16 cellular contexts compared by ENCODE assay signal in the genomic region with DNA sequence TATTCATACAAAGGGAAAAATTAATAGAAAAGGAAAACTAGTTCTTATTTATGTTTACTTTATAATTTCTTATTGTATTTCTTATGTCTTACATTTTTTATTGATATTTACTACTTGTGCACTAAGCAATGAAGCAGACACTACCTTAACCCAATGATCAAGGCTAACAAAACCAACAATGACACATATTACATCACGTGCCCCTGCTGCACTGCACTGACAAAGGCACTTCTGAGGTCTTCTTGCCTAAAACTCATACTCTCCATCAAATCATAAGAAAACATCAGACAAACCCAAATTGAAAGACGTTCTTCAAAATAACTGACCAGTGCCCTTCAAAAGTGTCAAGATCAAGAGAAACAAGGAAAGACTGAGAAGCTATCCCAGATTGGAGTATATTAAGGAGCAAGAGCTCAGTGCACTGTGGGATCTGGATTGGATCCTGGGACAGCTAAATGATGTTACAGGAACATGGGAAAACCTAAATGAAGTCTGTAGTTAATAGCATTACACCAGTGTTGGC.
DNase-seq lines count a peak whose midpoint lies in the region; ATAC-seq and TF ChIP-seq lines count a peak whose summit lies in the region.
"Had no signal": no experiment of that assay in that cellular context is flagged by ENCODE, and none has a peak within 500 bp of the region (broad histone marks: within the 10 kb centered on the region; RNA-seq: fewer than 3 reads in every experiment).

No MANE protein-coding gene starts in this region.

- no peak for ATAC-seq in natural killer cell
- ATAC-seq in WTC11, result no peak
- ATAC-seq in GM21447 (IDR thresholded peaks at IDR 0.05; ENCODE audit: unreplicated experiment), result no peak

- TF ChIP-seq CTCF in RWPE1 (conservative IDR thresholded peaks at IDR 0.05; ENCODE audit: low read depth) (no peak), brain microvascular endothelial cell (IDR thresholded peaks at IDR 0.05; ENCODE audit: low read depth, low read length, missing control alignments) (no peak), natural killer cell (IDR thresholded peaks at IDR 0.05) (no peak), WTC11 (IDR thresholded peaks at IDR 0.05) (no peak)

- CTCF ChIA-PET in RWPE1 (lab: Yijun Ruan, JAX), result interaction anchor here (0.6 to 0.8 kb wide), 2 partner anchors 11 to 478 kb away, joined by 3 read pairs; no protein-coding TSS in a partner anchor
- CTCF ChIA-PET in WTC11 (lab: Charles Lee), result interaction anchor here (1.0 to 1.2 kb wide), 2 partner anchors 215 to 216 kb away, joined by 3 to 4 read pairs; no protein-coding TSS in a partner anchor

- H3K9me3 Mint-ChIP-seq in natural killer cell (no peaks in the 10 kb centered on the region), WTC11 (no peaks in the 10 kb centered on the region)
- H3K9me3 Mint-ChIP-seq: activated T-cell treated with anti-CD3 and anti-CD28 coated beads, Interleukin-2, amount 50 U/mL, for 4 hours had no signal

- H3K4me1 Mint-ChIP-seq in natural killer cell (peaks cover 20 to 23% of the 10 kb centered on the region in 2 donors), WTC11 (no peaks in the 10 kb centered on the region)

- DNase-seq in ELR (ENCODE audit: low read depth) (peak; percentile 45), RWPE1 (ENCODE audit: low spot score) (no peak), brain microvascular endothelial cell (no peak), natural killer cell (no peak), NCI-H1092 (lab: John Stamatoyannopoulos, UW) (no peak), WTC11 (ENCODE audit: low spot score) (no peak), dermis blood vessel endothelial cell (no peak)
- DNase-seq: DND-41, heart left ventricle, NCI-H2171, upper lobe of right lung, WERI-Rb-1 had no signal

- H3K27ac Mint-ChIP-seq in natural killer cell, result peak overlapping the region; percentile 88 to 95
- no peak overlapping the region for H3K27ac Mint-ChIP-seq in WTC11
- H3K27ac Mint-ChIP-seq: progenitor cell of endocrine pancreas had no signal

- H3K36me3 Mint-ChIP-seq in natural killer cell (no peaks in the 10 kb centered on the region), WTC11 (no peaks in the 10 kb centered on the region)

- in situ Hi-C loops in brain microvascular endothelial cell (cut with HindIII; ENCODE audit: low pct_ligation_motif_present, low sequenced_read_pairs), result no loop called here

- no peaks in the 10 kb centered on the region for H3K27me3 Mint-ChIP-seq in natural killer cell (ENCODE audit: low read depth in 2 of 2)
- H3K27me3 Mint-ChIP-seq in WTC11 (ENCODE audit: low read depth), result no peaks in the 10 kb centered on the region
- H3K27me3 Mint-ChIP-seq: progenitor cell of endocrine pancreas had no signal

- intact Hi-C loops in natural killer cell (cut with micrococcal nuclease), result loop anchor here (1.0 kb wide), 1 partner anchor 20 kb away; no protein-coding TSS in a partner anchor

- H3K27ac ChIP-seq in RWPE1, result peak overlapping the region; percentile 80
- peak overlapping the region; percentile 81 for H3K27ac ChIP-seq in brain microvascular endothelial cell
- H3K27ac ChIP-seq: heart left ventricle, SK-N-MC, upper lobe of right lung, WERI-Rb-1 had no signal

- H3K36me3 ChIP-seq in brain microvascular endothelial cell (replicated peaks), result no peaks in the 10 kb centered on the region
- H3K36me3 ChIP-seq: heart left ventricle, upper lobe of right lung, WERI-Rb-1 had no signal

- POLR2A ChIA-PET in RWPE1 (lab: Yijun Ruan, JAX; ENCODE audit: low non-redundant PET), result no interaction called here
- POLR2A ChIA-PET in WTC11 (lab: Charles Lee), result interaction anchor here (0.7 kb wide), 1 partner anchor 11 kb away, joined by 4 read pairs; no protein-coding TSS in a partner anchor

- no peaks in the 10 kb centered on the region for H3K27me3 ChIP-seq in brain microvascular endothelial cell (replicated peaks)
- H3K27me3 ChIP-seq: heart left ventricle, upper lobe of right lung had no signal

- no peak overlapping the region for H3K4me3 ChIP-seq in brain microvascular endothelial cell (ENCODE audit: low read depth, low read length)
- H3K4me3 ChIP-seq: heart left ventricle, SK-N-MC, upper lobe of right lung had no signal

- H3K4me3 Mint-ChIP-seq in natural killer cell, result no peak overlapping the region
- no peak overlapping the region for H3K4me3 Mint-ChIP-seq in WTC11
- H3K4me3 Mint-ChIP-seq: activated T-cell treated with anti-CD3 and anti-CD28 coated beads, Interleukin-2, amount 50 U/mL, for 4 hours had no signal

TF ChIP-seq in WTC11, 78 proteins besides CTCF, POLR2A, EP300 and RAD21:
- TF ChIP-seq AR (CRISPR knock-in tag; IDR thresholded peaks at IDR 0.05) (no peak), GRHL2 (CRISPR knock-in tag; IDR thresholded peaks at IDR 0.05; ENCODE audit: insufficient replicate concordance, severe bottlenecking) (no peak), FOXK1 (CRISPR knock-in tag; IDR thresholded peaks at IDR 0.05) (no peak), NR2C2 (CRISPR knock-in tag; IDR thresholded peaks at IDR 0.05) (no peak)
